Comparison of ENCODE assay signal across 8 cellular contexts in the genomic region with DNA sequence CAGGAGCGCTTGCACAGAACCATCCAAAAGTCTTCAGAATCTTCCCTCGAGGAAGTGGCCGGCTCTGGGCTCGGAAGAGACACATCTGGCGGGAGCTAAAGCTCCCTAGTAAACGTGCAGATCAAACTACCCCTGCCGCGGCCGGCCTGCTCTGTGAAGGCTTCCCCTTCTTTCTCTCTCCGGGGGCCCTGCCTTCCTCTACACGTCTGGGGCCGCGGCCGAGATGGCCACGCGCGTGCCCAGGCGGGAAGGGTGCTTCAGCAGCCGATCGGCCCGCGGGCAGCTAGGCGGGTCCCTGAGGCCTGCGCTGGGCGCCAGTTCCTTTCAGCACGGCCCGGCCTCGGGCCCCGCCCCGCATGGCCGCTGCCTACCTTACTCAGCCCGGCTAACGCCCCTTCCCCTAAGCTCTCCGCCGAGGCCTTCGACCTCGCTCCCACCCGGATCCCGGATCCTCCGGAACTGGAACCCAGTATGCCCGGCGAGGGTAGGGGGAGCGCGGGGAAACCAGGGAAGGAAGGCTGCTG. TPM values are rescaled to one million over a fixed set of nuclear protein-coding genes. Genes with fewer than 3 reads are reported as not detected.
DNase-seq lines count a peak whose midpoint lies in the region; ATAC-seq and TF ChIP-seq lines count a peak whose summit lies in the region.

No MANE protein-coding gene starts in this region.

- WGBS in lung, 2 donors: 0 to 1% methylated on average over 42 to 44 of the region's 44 CpGs
- WGBS in suprapubic skin: 0% methylated on average over 3 of the region's 44 CpGs

- no peak for TF ChIP-seq EP300 in suprapubic skin (IDR thresholded peaks at IDR 0.05)

- CTCF ChIA-PET in PC-9 (lab: Charles Lee): interaction anchor here (0.6 kb wide), 1 partner anchor 191 kb away, joined by 3 read pairs; no protein-coding TSS in a partner anchor

- peak; percentile 14 for ATAC-seq in GM18511 (IDR thresholded peaks at IDR 0.05; ENCODE audit: unreplicated experiment)
- peak; percentile 13 for ATAC-seq in HG02973 (IDR thresholded peaks at IDR 0.05; ENCODE audit: unreplicated experiment)
- ATAC-seq in lung (ENCODE audit: insufficient read depth, low FRiP score): peak; percentile 21

- peak overlapping the region; percentile 81 for H3K27ac ChIP-seq in PC-9
- peak overlapping the region; percentile 78 for H3K27ac ChIP-seq in cingulate gyrus (ENCODE audit: low read depth, low read length)
- peak overlapping the region; percentile 92 to 98 for H3K27ac ChIP-seq in lung (ENCODE audit: low read depth in 1 of 2, low read length in 1 of 2)
- H3K27ac ChIP-seq in suprapubic skin: peak overlapping the region; percentile 98

- TF ChIP-seq CTCF in PC-9 (conservative IDR thresholded peaks at IDR 0.05) (no peak), lung (IDR thresholded peaks at IDR 0.05; ENCODE audit: control extremely low read depth, extremely low read depth) (no peak), suprapubic skin (IDR thresholded peaks at IDR 0.05) (no peak)

- POLR2A ChIA-PET in PC-9 (lab: Charles Lee; ENCODE audit: unreplicated experiment): interaction anchor here (0.6 kb wide), 1 partner anchor 72 kb away, joined by 5 read pairs; no protein-coding TSS in a partner anchor

- H3K9me2 ChIP-seq in PC-9 (ENCODE audit: insufficient read depth): no peaks in the 10 kb centered on the region

- peak overlapping the region; percentile 82 for H2AFZ ChIP-seq in PC-9

- H3K27me3 ChIP-seq in PC-9 (ENCODE audit: insufficient read depth, low read depth) (no peaks in the 10 kb centered on the region), lung (ENCODE audit: control insufficient read depth, insufficient read depth) (no peaks in the 10 kb centered on the region), suprapubic skin (no peaks in the 10 kb centered on the region)

- H3K36me3 ChIP-seq in PC-9 (ENCODE audit: low read depth) (0 out of 2 replicates have a peak, but pooled peaks cover 2% of the 10 kb centered on the region), lung (ENCODE audit: control insufficient read depth in 2 of 2, insufficient read depth in 2 of 2, low read length in 2 of 2) (peaks cover 0 to 12% of the 10 kb centered on the region in 2 donors), suprapubic skin (no peaks in the 10 kb centered on the region)

- H3K9me3 ChIP-seq in PC-9 (ENCODE audit: insufficient read depth, low read depth) (no peaks in the 10 kb centered on the region), lung (ENCODE audit: control insufficient read depth in 2 of 2, insufficient read depth in 1 of 2, low read length in 1 of 2) (no peaks in the 10 kb centered on the region), suprapubic skin (no peaks in the 10 kb centered on the region)

- H3K4me1 ChIP-seq in PC-9 (replicated peaks; ENCODE audit: insufficient read depth): peaks cover 32% of the 10 kb centered on the region
- peaks cover 12 to 34% of the 10 kb centered on the region in 2 donors for H3K4me1 ChIP-seq in lung (ENCODE audit: control insufficient read depth in 2 of 2, insufficient read depth in 2 of 2, low read length in 2 of 2)
- peaks cover 62% of the 10 kb centered on the region for H3K4me1 ChIP-seq in suprapubic skin

- intact Hi-C loops in PC-9 (cut with micrococcal nuclease; ENCODE audit: unreplicated experiment): loop anchor here (1.0 to 10.0 kb wide), 5 partner anchors 44 to 191 kb away; a partner anchor contains a TSS

- peak overlapping the region; percentile 98 for H3K4me2 ChIP-seq in PC-9

- no TSS peak for BruUV-seq in PC-9 (replicated peaks; lab: Mats Ljungman, UMichigan)

- 0 out of 2 replicates have a peak, but pooled peaks cover 8% of the 10 kb centered on the region for H3F3A ChIP-seq in PC-9 (ENCODE audit: insufficient read depth, low read depth)

- peak; percentile 40 for DNase-seq in 8988T
- DNase-seq in PC-9: no peak
- DNase-seq in lung (ENCODE audit: low spot score): peak; percentile 53
- DNase-seq in suprapubic skin (ENCODE audit: low spot score in 2 of 2): no peak
- DNase-seq in NAMALWA (ENCODE audit: low spot score): no peak

- peaks cover 84% of the 10 kb centered on the region for H3K79me2 ChIP-seq in PC-9 (ENCODE audit: low read depth)

- TF ChIP-seq POLR2A in suprapubic skin (IDR thresholded peaks at IDR 0.05): no peak

- peaks cover 47% of the 10 kb centered on the region for H4K20me1 ChIP-seq in PC-9 (ENCODE audit: insufficient read depth)

- peak overlapping the region; percentile 97 for H3K4me3 ChIP-seq in PC-9
- peak overlapping the region; percentile 83 for H3K4me3 ChIP-seq in lung
- peak overlapping the region; percentile 88 for H3K4me3 ChIP-seq in suprapubic skin

RNA-seq across cellular contexts. Expression of a gene that starts 0.4 kb away (rescaled TPM):
- total RNA-seq in PC-9 (2021) (34.2 and 37.6 TPM in 2 replicates), lung (10 to 100 TPM; 12.1 to 26.1 TPM), suprapubic skin (10 to 100 TPM; 25.6 to 38.0 (median 33.8) TPM)
- 10 to 100 TPM; 28.1 to 29.4 TPM for polyA plus RNA-seq in lung

RNA-seq across cellular contexts. Expression of a gene that starts 39.7 kb away (rescaled TPM):
- 5.3 and 5.4 TPM in 2 replicates for total RNA-seq in PC-9 (2021)
- 1 to 10 TPM; 6.9 to 8.1 TPM for total RNA-seq in lung
- polyA plus RNA-seq in lung: 1 to 10 TPM; 4.8 to 6.3 TPM
- total RNA-seq in suprapubic skin: 10 to 100 TPM; 11.2 to 21.1 (median 14.6) TPM

Comparison
In these comparisons a context has a peak if more than half of its experiments do, and no peak if none do; other contexts are left out.
1. DNase-seq: peak in 8988T (single experiment) and lung (single experiment); none in PC-9 (0 of 2), suprapubic skin (0 of 2) and NAMALWA (single experiment).
2. Peak in every context shown above with its lines, with median percentiles within 50 percentile points of each other: ATAC-seq, H3K27ac ChIP-seq and H3K4me3 ChIP-seq.